Comparison of ENCODE assay signal across 9 cellular contexts in the genomic region with DNA sequence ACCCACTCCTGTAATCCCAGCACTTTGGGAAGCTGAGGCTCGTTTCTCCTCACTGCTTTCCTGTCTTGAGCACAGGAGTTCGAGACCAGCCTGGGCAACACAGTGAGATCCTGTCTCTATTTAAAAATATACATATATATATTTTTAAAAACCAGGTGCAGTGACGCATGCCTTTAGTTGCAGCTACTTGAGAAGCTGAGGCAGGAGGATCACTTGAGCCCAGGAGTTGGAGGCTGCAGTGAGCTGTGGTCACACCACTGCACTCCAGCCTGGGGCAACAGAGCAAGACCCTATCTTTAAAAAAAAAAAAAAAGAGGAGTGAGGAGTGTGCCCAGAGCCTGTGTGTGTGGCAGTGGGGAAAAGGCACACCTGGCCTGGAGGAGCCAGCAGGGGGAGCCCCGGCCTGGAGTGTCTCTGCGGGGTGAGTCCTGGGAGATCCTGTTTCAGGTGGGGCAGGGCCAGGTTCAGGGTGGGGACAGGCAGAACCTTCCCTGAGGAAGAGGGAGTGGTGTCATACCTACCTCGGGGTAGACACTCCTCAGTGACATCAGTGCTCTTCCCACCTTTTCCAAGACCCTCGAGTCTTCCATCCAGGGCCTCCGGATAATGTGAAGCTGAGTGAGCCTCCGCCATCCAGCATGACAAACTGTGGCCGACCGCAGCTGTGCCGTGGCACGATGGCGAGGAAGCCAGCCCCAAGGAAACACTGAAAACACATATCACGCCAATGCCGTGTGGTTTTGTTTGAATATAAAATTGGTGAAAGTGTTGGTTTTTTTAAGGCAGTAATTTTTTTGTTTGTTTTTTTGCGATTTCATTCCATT. TPM values are rescaled to one million over a fixed set of nuclear protein-coding genes. Genes with fewer than 3 reads are reported as not detected.
DNase-seq lines count a peak whose midpoint lies in the region; ATAC-seq and TF ChIP-seq lines count a peak whose summit lies in the region.
"Had no signal": no experiment of that assay in that cellular context is flagged by ENCODE, and none has a peak within 500 bp of the region (broad histone marks: within the 10 kb centered on the region; RNA-seq: fewer than 3 reads in every experiment).

No MANE protein-coding gene starts in this region.

- H3K9me3 ChIP-seq in upper lobe of right lung = no peaks in the 10 kb centered on the region

- intact Hi-C loops in upper lobe of right lung (cut with DNase I) = loop anchor here (10.0 kb wide), 1 partner anchor 49 kb away; no protein-coding TSS in a partner anchor

- peak; percentile 89 for TF ChIP-seq CTCF in 22Rv1 (IDR thresholded peaks at IDR 0.05)
- TF ChIP-seq CTCF in GM20000 (IDR thresholded peaks at IDR 0.05; ENCODE audit: extremely low read depth, missing control alignments) = peak; percentile 53
- peak; percentile 26 for TF ChIP-seq CTCF in WI38 (IDR thresholded peaks at IDR 0.05; ENCODE audit: low read depth, low read length)
- peak; percentile 60 for TF ChIP-seq CTCF in cardiac fibroblast (IDR thresholded peaks at IDR 0.05; ENCODE audit: low read depth, low read length)
- TF ChIP-seq CTCF in mesothelial cell of epicardium (IDR thresholded peaks at IDR 0.05; ENCODE audit: unreplicated experiment) = peak; percentile 21
- TF ChIP-seq CTCF in upper lobe of right lung (IDR thresholded peaks at IDR 0.05) = peak; percentile 63

- H3K4me1 Mint-ChIP-seq in mesothelial cell of epicardium = peaks cover 20% of the 10 kb centered on the region

- no peak overlapping the region for H3K27ac ChIP-seq in 22Rv1
- no peak overlapping the region for H3K27ac ChIP-seq in upper lobe of right lung

- H3K9me3 Mint-ChIP-seq in mesothelial cell of epicardium = no peaks in the 10 kb centered on the region
- H3K9me3 Mint-ChIP-seq: stimulated activated naive CD8-positive, alpha-beta T cell treated with anti-CD3 and anti-CD28 coated beads, Interleukin-15, Interleukin-2, amounts not matched to agents 100 ng/mL and 50 ng/mL, for 24 hours had no signal

- no peaks in the 10 kb centered on the region for H3K27me3 ChIP-seq in upper lobe of right lung

- H3K36me3 ChIP-seq in upper lobe of right lung = peaks cover 71% of the 10 kb centered on the region

- DNase-seq in GM20000 (ENCODE audit: low spot score) (peak; percentile 63), cardiac fibroblast (ENCODE audit: low read depth in 2 of 2) (peak; percentile 26 to 29), mesothelial cell of epicardium (ENCODE audit: low spot score in 2 of 2, unreplicated experiment in 2 of 2) (no peak), upper lobe of right lung (peak; percentile 81), NCI-H187 (lab: John Stamatoyannopoulos, UW) (no peak)

- H3K27me3 Mint-ChIP-seq in mesothelial cell of epicardium (ENCODE audit: low read depth) = no peaks in the 10 kb centered on the region
- H3K27me3 Mint-ChIP-seq: stimulated activated naive CD8-positive, alpha-beta T cell treated with anti-CD3 and anti-CD28 coated beads, Interleukin-15, Interleukin-2, amounts not matched to agents 100 ng/mL and 50 ng/mL, for 24 hours had no signal

- ATAC-seq in upper lobe of right lung = peak; percentile 90
- no peak for ATAC-seq in GM19395 (IDR thresholded peaks at IDR 0.05; ENCODE audit: unreplicated experiment)

- H3K27ac Mint-ChIP-seq in mesothelial cell of epicardium = peak overlapping the region; percentile 77
- H3K27ac Mint-ChIP-seq: stimulated activated naive CD8-positive, alpha-beta T cell treated with anti-CD3 and anti-CD28 coated beads, Interleukin-15, Interleukin-2, amounts not matched to agents 100 ng/mL and 50 ng/mL, for 24 hours had no signal

- H3K4me3 ChIP-seq in WI38 (ENCODE audit: low read depth, low read length) = no peak overlapping the region
- H3K4me3 ChIP-seq in cardiac fibroblast (replicated peaks in 1 of 2; ENCODE audit: low read depth in 2 of 2, low read length in 2 of 2) = no peak overlapping the region
- no peak overlapping the region for H3K4me3 ChIP-seq in upper lobe of right lung

- peaks cover 4% of the 10 kb centered on the region for H3K4me1 ChIP-seq in upper lobe of right lung

- peaks cover 16% of the 10 kb centered on the region for H3K36me3 Mint-ChIP-seq in mesothelial cell of epicardium

- H3K4me3 Mint-ChIP-seq in mesothelial cell of epicardium = no peak overlapping the region
- H3K4me3 Mint-ChIP-seq: stimulated activated naive CD8-positive, alpha-beta T cell treated with anti-CD3 and anti-CD28 coated beads, Interleukin-15, Interleukin-2, amounts not matched to agents 100 ng/mL and 50 ng/mL, for 24 hours had no signal

RNA-seq across cellular contexts. Expression of gene ARPC1B, which starts 9.0 kb away (rescaled TPM):
- total RNA-seq in mesothelial cell of epicardium = 30.0 to 35.3 TPM (median 32.5 TPM) in 3 replicates
- total RNA-seq in upper lobe of right lung = 219 TPM

RNA-seq across cellular contexts. Expression of gene ARPC1A, which starts 39.8 kb away (rescaled TPM):
- 97.1 to 102 TPM (median 99.3 TPM) in 3 replicates for total RNA-seq in mesothelial cell of epicardium
- 137 TPM for total RNA-seq in upper lobe of right lung

RNA-seq across cellular contexts. Expression of gene PDAP1, which starts 42.9 kb away (rescaled TPM):
- 98.2 to 103 TPM (median 99.4 TPM) in 3 replicates for total RNA-seq in mesothelial cell of epicardium
- 76.4 TPM for total RNA-seq in upper lobe of right lung

RNA-seq across cellular contexts. Expression of gene BUD31, which starts 43.2 kb away (rescaled TPM):
- total RNA-seq in mesothelial cell of epicardium = 63.1 to 79.2 TPM (median 70.3 TPM) in 3 replicates
- total RNA-seq in upper lobe of right lung = 72.0 TPM

Comparison
In these comparisons a context has a peak if more than half of its experiments do, and no peak if none do; other contexts are left out.
1. CTCF ChIP-seq: peak in every context shown above with its lines; median percentile 89 in 22Rv1; 63 in upper lobe of right lung; 60 in cardiac fibroblast; 53 in GM20000; 26 in WI38; 21 in mesothelial cell of epicardium.
2. DNase-seq: peak in GM20000 (single experiment), cardiac fibroblast (2 of 2) and upper lobe of right lung (single experiment); none in mesothelial cell of epicardium (0 of 2) and NCI-H187 (0 of 2).